8 cellular contexts compared by ENCODE assay signal in genomic region chr1:238546118-238546517, GRCh38.
"Had no signal": no experiment of that assay in that cellular context is flagged by ENCODE, and none has a peak within 500 bp of the region (broad histone marks: within the 10 kb centered on the region; RNA-seq: fewer than 3 reads in every experiment).

No MANE protein-coding gene starts in this region.

- H3K4me3 ChIP-seq: GM12878 had no signal

- ATAC-seq: GM12878 had no signal

- DNase-seq: GDM1, GF-D8 had no signal

- FAIRE-seq: G401.6, GM12878, GM12891, GM12892, GM18507, GM19239 had no signal
